ENCODE assay signal across 9 cellular contexts in genomic region chr22:28112548-28113043, GRCh38.
DNase-seq lines count a peak whose midpoint lies in the region; ATAC-seq, FAIRE-seq and TF ChIP-seq lines count a peak whose summit lies in the region.
"Had no signal": no experiment of that assay in that cellular context is flagged by ENCODE, and none has a peak within 500 bp of the region (broad histone marks: within the 10 kb centered on the region; RNA-seq: fewer than 3 reads in every experiment).

No MANE protein-coding gene starts in this region.

- H3K9me3 ChIP-seq in astrocyte (ENCODE audit: insufficient read depth, low read depth, low read length): no peaks in the 10 kb centered on the region
- H3K9me3 ChIP-seq in kidney (ENCODE audit: control insufficient read depth in 1 of 2, low read length in 2 of 2): no peaks in the 10 kb centered on the region

- H3K4me2 ChIP-seq in astrocyte (ENCODE audit: low read length): peak overlapping the region; percentile 43

- no peaks in the 10 kb centered on the region for H3K9me3 Mint-ChIP-seq in astrocyte (ENCODE audit: unreplicated experiment)
- H3K9me3 Mint-ChIP-seq: dendritic cell treated with granulocyte-macrophage colony-stimulating factor and Interleukin-4, amounts not matched to agents 40 ng/mL and 50 ng/mL, for 4 days had no signal

- intact Hi-C loops in kidney (cut with DNase I): no loop called here

- H3K27me3 Mint-ChIP-seq in astrocyte (ENCODE audit: low read depth, unreplicated experiment): no peaks in the 10 kb centered on the region
- H3K27me3 Mint-ChIP-seq: dendritic cell treated with granulocyte-macrophage colony-stimulating factor and Interleukin-4, amounts not matched to agents 40 ng/mL and 50 ng/mL, for 4 days had no signal

- H3K36me3 ChIP-seq in BJ (ENCODE audit: control insufficient read depth, insufficient read depth, low read length) (no peaks in the 10 kb centered on the region; the same call in none of the 2 replicates), astrocyte (ENCODE audit: insufficient read depth, low read length) (no peaks in the 10 kb centered on the region), kidney (ENCODE audit: control insufficient read depth in 1 of 2, insufficient read depth in 2 of 2, low read length in 2 of 2) (peaks cover 0 to 2% of the 10 kb centered on the region in 2 donors)

- peaks cover 24% of the 10 kb centered on the region for H3K4me1 Mint-ChIP-seq in astrocyte (ENCODE audit: low read depth, unreplicated experiment)

- no peak for DNase-seq in BJ (ENCODE audit: low read depth)
- peak; percentile 11 for DNase-seq in Jurkat, Clone E6-1 (ENCODE audit: low read depth, low spot score)
- peak; percentile 55 for DNase-seq in astrocyte (ENCODE audit: low read depth)
- no peak for DNase-seq in kidney
- DNase-seq in urothelium cell line (ENCODE audit: low spot score): peak; percentile 64
- no peak for DNase-seq in DMS79 treated with DMSO at 0.1 percent for 48 hours (lab: John Stamatoyannopoulos, UW)

- CTCF ChIA-PET in BJ (lab: Yijun Ruan, JAX): interaction anchor here (0.5 to 1.5 kb wide), 10 partner anchors 9 to 495 kb away, joined by 3 to 6 read pairs (median 3); no protein-coding TSS in a partner anchor

- no peak overlapping the region for H3K4me3 ChIP-seq in BJ (ENCODE audit: low read depth, low read length)
- H3K4me3 ChIP-seq in Jurkat, Clone E6-1 (ENCODE audit: low read length): no peak overlapping the region
- H3K4me3 ChIP-seq in astrocyte (ENCODE audit: insufficient read depth, low read depth, low read length): no peak overlapping the region
- H3K4me3 ChIP-seq in kidney (ENCODE audit: low read length in 2 of 2): no peak overlapping the region

- peak; percentile 9 for FAIRE-seq in astrocyte (lab: Jason Lieb, UNC)
- FAIRE-seq in kidney (lab: Jason Lieb, UNC): no peak
- FAIRE-seq in urothelium cell line (lab: Jason Lieb, UNC): peak; percentile 97

- H2AFZ ChIP-seq in astrocyte (ENCODE audit: low read depth, low read length): peak overlapping the region; percentile 37

- peak overlapping the region; percentile 19 for H3K9ac ChIP-seq in astrocyte (ENCODE audit: low read length)
- no peak overlapping the region for H3K9ac ChIP-seq in kidney (ENCODE audit: low read length in 2 of 2)

- H3K4me3 Mint-ChIP-seq in astrocyte (ENCODE audit: unreplicated experiment): no peak overlapping the region
- H3K4me3 Mint-ChIP-seq: dendritic cell treated with granulocyte-macrophage colony-stimulating factor and Interleukin-4, amounts not matched to agents 40 ng/mL and 50 ng/mL, for 4 days had no signal

- H3K36me3 Mint-ChIP-seq in astrocyte (ENCODE audit: low read depth, unreplicated experiment): no peaks in the 10 kb centered on the region

- H3K79me2 ChIP-seq in astrocyte (ENCODE audit: insufficient read depth, low read length): no peaks in the 10 kb centered on the region

- H3K27ac ChIP-seq in astrocyte (ENCODE audit: low read depth, low read length): no peak overlapping the region
- H3K27ac ChIP-seq in kidney (ENCODE audit: low read depth in 2 of 2, low read length in 2 of 2): no peak overlapping the region

- H3K27me3 ChIP-seq in BJ (ENCODE audit: control insufficient read depth, insufficient read depth, low read length) (no peaks in the 10 kb centered on the region), astrocyte (ENCODE audit: insufficient read depth, low read length) (no peaks in the 10 kb centered on the region)

- no peak for ATAC-seq in GM21529 (IDR thresholded peaks at IDR 0.05; ENCODE audit: unreplicated experiment)
- ATAC-seq in GM18519 (IDR thresholded peaks at IDR 0.05; ENCODE audit: low FRiP score, unreplicated experiment): no peak

- H3K27ac Mint-ChIP-seq in astrocyte (ENCODE audit: unreplicated experiment): peak overlapping the region; percentile 30
- H3K27ac Mint-ChIP-seq: dendritic cell treated with granulocyte-macrophage colony-stimulating factor and Interleukin-4, amounts not matched to agents 40 ng/mL and 50 ng/mL, for 4 days had no signal

- POLR2A ChIA-PET in BJ (lab: Charles Lee): no interaction called here

- H3K4me1 ChIP-seq in astrocyte (ENCODE audit: insufficient read depth, low read length) (peaks cover 38% of the 10 kb centered on the region), kidney (ENCODE audit: control insufficient read depth in 1 of 2, insufficient read depth in 1 of 2, low read depth in 1 of 2, low read length in 2 of 2) (peaks cover 3% of the 10 kb centered on the region in 2 donors)

- peak; percentile 47 for TF ChIP-seq CTCF in BJ (IDR thresholded peaks at IDR 0.05; ENCODE audit: insufficient read depth, low read depth, low read length)
- TF ChIP-seq CTCF in astrocyte (IDR thresholded peaks at IDR 0.05; ENCODE audit: insufficient read depth, low read depth, low read length): peak; percentile 47
- peak; percentile 33 for TF ChIP-seq CTCF in kidney (IDR thresholded peaks at IDR 0.05; ENCODE audit: borderline replicate concordance, extremely low read depth, insufficient read depth)

- H4K20me1 ChIP-seq in astrocyte (ENCODE audit: insufficient read depth, low read length): no peaks in the 10 kb centered on the region

Comparison
In these comparisons a context has a peak if more than half of its experiments do, and no peak if none do; other contexts are left out.
1. DNase-seq: peak in Jurkat, Clone E6-1 (single experiment), astrocyte (single experiment) and urothelium cell line (single experiment); none in BJ (single experiment), kidney (single experiment) and DMS79 treated with DMSO at 0.1 percent for 48 hours (single experiment).
2. Peak in every context shown above with its lines, with median percentiles within 50 percentile points of each other: CTCF ChIP-seq.